In genomic region chr2:48754874-48755273, GRCh38 we compare ENCODE assay signal across 21 cellular contexts. TPM values are rescaled to one million over a fixed set of nuclear protein-coding genes. Genes with fewer than 3 reads are reported as not detected.
DNase-seq lines count a peak whose midpoint lies in the region; ATAC-seq, FAIRE-seq and TF ChIP-seq lines count a peak whose summit lies in the region.
"Had no signal": no experiment of that assay in that cellular context is flagged by ENCODE, and none has a peak within 500 bp of the region (broad histone marks: within the 10 kb centered on the region; RNA-seq: fewer than 3 reads in every experiment).

No MANE protein-coding gene starts in this region.

- peak in 1 of 2 experiments; percentile 19; a peak in 2 of 6 replicates for ATAC-seq in A549
- ATAC-seq in right cardiac atrium: peak in 1 of 2 donors; percentile 40
- ATAC-seq in GM19324 (IDR thresholded peaks at IDR 0.05; ENCODE audit: low FRiP score, unreplicated experiment): no peak
- ATAC-seq: activated T-helper 17 cell treated with anti-CD3 and anti-CD28 coated beads, Interleukin-2, amount 50 U/mL, for 72 hours; T-helper 17 cell had no signal

- H3K4me1 ChIP-seq in A549 (no peaks in the 10 kb centered on the region), right cardiac atrium (ENCODE audit: control insufficient read depth, insufficient read depth, low read length) (peaks cover 2% of the 10 kb centered on the region), osteoblast (ENCODE audit: insufficient read depth, low read length) (no peaks in the 10 kb centered on the region), prostate gland (replicated peaks) (no peaks in the 10 kb centered on the region)
- H3K4me1 ChIP-seq: pancreas, spleen had no signal

- H4K20me1 ChIP-seq in osteoblast (ENCODE audit: insufficient read depth, low read length): no peaks in the 10 kb centered on the region

- no peak for FAIRE-seq in A549 (lab: Jason Lieb, UNC)
- FAIRE-seq: colon, H54, keratinocyte, pancreas had no signal

- CTCF ChIA-PET in A549 (lab: Yijun Ruan, JAX): no interaction called here

- no peak for TF ChIP-seq RAD21 in A549 (conservative IDR thresholded peaks at IDR 0.05 in 1 of 2, IDR thresholded peaks at IDR 0.05 in 1 of 2)

- H3K27me3 ChIP-seq in MG63: no peaks in the 10 kb centered on the region
- H3K27me3 ChIP-seq in right cardiac atrium (ENCODE audit: control insufficient read depth, insufficient read depth): no peaks in the 10 kb centered on the region
- peaks cover 7% of the 10 kb centered on the region for H3K27me3 ChIP-seq in osteoblast (ENCODE audit: insufficient read depth, low read length)
- peaks cover 9% of the 10 kb centered on the region for H3K27me3 ChIP-seq in prostate gland (replicated peaks; ENCODE audit: insufficient read depth)
- H3K27me3 ChIP-seq: pancreas had no signal

- TF ChIP-seq CTCF in A549 (IDR thresholded peaks at IDR 0.05) (no peak), osteoblast (IDR thresholded peaks at IDR 0.05; ENCODE audit: extremely low read depth, low read depth, low read length) (no peak), prostate gland (IDR thresholded peaks at IDR 0.05) (no peak)

- H3K9me3 ChIP-seq in A549 (no peaks in the 10 kb centered on the region), MG63 (no peaks in the 10 kb centered on the region), right cardiac atrium (ENCODE audit: control insufficient read depth, low read length) (no peaks in the 10 kb centered on the region), osteoblast (ENCODE audit: low read depth, low read length) (no peaks in the 10 kb centered on the region), prostate gland (no peaks in the 10 kb centered on the region)
- H3K9me3 ChIP-seq: pancreas, upper lobe of left lung had no signal

- H3K4me3 ChIP-seq in A549 (peak overlapping the region; percentile 28; the same call in 1 of the 3 replicates), MG63 (no peak overlapping the region), right cardiac atrium (ENCODE audit: low read length) (no peak overlapping the region), osteoblast (ENCODE audit: insufficient read depth, low read length) (no peak overlapping the region), prostate gland (no peak overlapping the region)
- H3K4me3 ChIP-seq: pancreas had no signal

- H2AFZ ChIP-seq in osteoblast (ENCODE audit: low read length): no peak overlapping the region

- no peak for TF ChIP-seq EP300 in A549 (IDR thresholded peaks at IDR 0.05)

- DNase-seq in A549 (ENCODE audit: low read depth in 1 of 2, low spot score in 1 of 2) (no peak), MG63 (peak; percentile 15), right cardiac atrium (peak in 2 of 3 donors; percentile 28 to 33), osteoblast (ENCODE audit: insufficient read length, low spot score, missing footprints) (peak; percentile 44), prostate gland (ENCODE audit: low spot score) (no peak), NOMO-1 treated with dmso at 0.1 percent for 144 hours (lab: John Stamatoyannopoulos, UW; ENCODE audit: unreplicated experiment) (no peak), foreskin melanocyte (no peak)
- DNase-seq: ACHN; activated CD4-positive, CD25-positive, alpha-beta regulatory T cell; EL; NCI-H1436; T-helper 17 cell had no signal

- TF ChIP-seq POLR2A in A549 (IDR thresholded peaks at IDR 0.05; ENCODE audit: low read length): no peak
- no peak for TF ChIP-seq POLR2A in prostate gland (IDR thresholded peaks at IDR 0.05)

- no peaks in the 10 kb centered on the region for H3K36me3 ChIP-seq in MG63
- H3K36me3 ChIP-seq in osteoblast (ENCODE audit: insufficient read depth, low read length): no peaks in the 10 kb centered on the region
- H3K36me3 ChIP-seq in prostate gland: no peaks in the 10 kb centered on the region
- H3K36me3 ChIP-seq: pancreas, spleen, upper lobe of left lung had no signal

- no peak overlapping the region for H3K27ac ChIP-seq in A549
- no peak overlapping the region for H3K27ac ChIP-seq in right cardiac atrium (ENCODE audit: low read length)
- no peak overlapping the region for H3K27ac ChIP-seq in osteoblast (ENCODE audit: low read depth, low read length)
- H3K27ac ChIP-seq in prostate gland: no peak overlapping the region
- H3K27ac ChIP-seq: pancreas, spleen, upper lobe of left lung had no signal

- 70% methylated on average over 10 of the region's 10 CpGs for WGBS in A549 (ENCODE audit: missing lambda C conversion rate)
- WGBS in right cardiac atrium: 76% methylated on average over 10 of the region's 10 CpGs
- 93% methylated on average over 10 of the region's 10 CpGs for WGBS in prostate gland

- peak overlapping the region; percentile 65 for H3K4me2 ChIP-seq in A549
- peak overlapping the region; percentile 45 for H3K4me2 ChIP-seq in osteoblast (ENCODE audit: insufficient read depth, low read length)

- H3K79me2 ChIP-seq in osteoblast (ENCODE audit: insufficient read depth, low read length): no peaks in the 10 kb centered on the region

- intact Hi-C loops in right cardiac atrium (cut with DNase I) (no loop called here), prostate gland (cut with DNase I) (no loop called here)

- POLR2A ChIA-PET in A549 (lab: Yijun Ruan, JAX): no interaction called here

TF ChIP-seq in A549, 52 proteins besides CTCF, POLR2A, EP300 and RAD21 (continues in another document):
- TF ChIP-seq PHF8 (IDR thresholded peaks at IDR 0.05; ENCODE audit: borderline replicate concordance, low read depth) (no peak), RCOR1 (IDR thresholded peaks at IDR 0.05; ENCODE audit: low read depth, low read length) (no peak), CHD2 (IDR thresholded peaks at IDR 0.05; ENCODE audit: low read length, partially characterized antibody) (no peak), SMC3 (IDR thresholded peaks at IDR 0.05) (no peak), E2F6 (IDR thresholded peaks at IDR 0.05; ENCODE audit: borderline replicate concordance, low read depth) (no peak), GATA3 (IDR thresholded peaks at IDR 0.05; ENCODE audit: borderline replicate concordance) (no peak), RNF2 (IDR thresholded peaks at IDR 0.05; ENCODE audit: borderline replicate concordance, low read depth) (no peak), FOXS1 (CRISPR knock-in tag; IDR thresholded peaks at IDR 0.05) (no peak), REST (IDR thresholded peaks at IDR 0.05) (no peak), HOXB5 (CRISPR knock-in tag; IDR thresholded peaks at IDR 0.05) (no peak), BCL3 (IDR thresholded peaks at IDR 0.05) (no peak), KDM1A (IDR thresholded peaks at IDR 0.05; ENCODE audit: low read depth) (no peak), ZFP36 (IDR thresholded peaks at IDR 0.05; ENCODE audit: borderline replicate concordance, partially characterized antibody) (no peak), HEYL (CRISPR knock-in tag; IDR thresholded peaks at IDR 0.05) (no peak)

RNA-seq across cellular contexts. Expression of gene LHCGR, which starts 0.7 kb away (rescaled TPM):
- polyA plus RNA-seq in A549 (2011; rRNA removed) (not detected in 2 replicates), A549 (2017; fragmentation: RNase III; extraction: RNeasy Plus Mini Kit Qiagen cat#74134 plus additional on column Dnase treatment) (not detected in 3 replicates), right cardiac atrium (0.07 TPM)
- not detected in 2 replicates for polyA plus RNA-seq in A549 (2012; cell fraction: cytosol; rRNA removed)
- polyA plus RNA-seq in A549 (2012; cell fraction: nucleus; rRNA removed): not detected in 2 replicates
- not detected in 2 replicates for polyA minus RNA-seq in A549 (2011; rRNA and poly(A)+ RNA removed)
- total RNA-seq in MG63 (2014; rRNA removed; shearing (Covaris generic); ENCODE audit: low replicate concordance): not detected in 2 replicates
- total RNA-seq in right cardiac atrium (not detected), osteoblast (not detected in 2 replicates), prostate gland (1 to 10 TPM in 1 of 2 donors, not detected in 1; 1.6 TPM)
- total RNA-seq: activated CD8-positive, alpha-beta memory T cell treated with anti-CD3 and anti-CD28 coated beads for 36 hours; activated T-helper 17 cell treated with anti-CD3 and anti-CD28 coated beads, Interleukin-2, amount 50 U/mL, for 72 hours; pancreas; spleen; T-helper 17 cell had no signal
- polyA plus RNA-seq: keratinocyte, pancreas had no signal

Comparison
In these comparisons a context has a peak if more than half of its experiments do, and no peak if none do; other contexts are left out.
1. DNase-seq: peak in MG63 (single experiment), right cardiac atrium (2 of 3) and osteoblast (single experiment); none in A549 (0 of 2), prostate gland (single experiment), NOMO-1 treated with dmso at 0.1 percent for 144 hours (single experiment) and foreskin melanocyte (single experiment).